In genomic region chr11:116073854-116074837, GRCh38 we compare ENCODE assay signal across 8 cellular contexts.
A peak's percentile ranks its signal among the peaks of the same experiment; 100 is the strongest.
DNase-seq lines count a peak whose midpoint lies in the region; ATAC-seq and TF ChIP-seq lines count a peak whose summit lies in the region.

No MANE protein-coding gene starts in this region.

- POLR2A ChIA-PET in activated CD4-positive, alpha-beta T cell treated with anti-CD3 and anti-CD28 coated beads for 36 hours (lab: Charles Lee), result no interaction called here

- CTCF ChIA-PET in activated CD4-positive, alpha-beta T cell treated with anti-CD3 and anti-CD28 coated beads for 36 hours (lab: Charles Lee), result interaction anchor here (1.1 kb wide), 2 partner anchors 9 to 10 kb away, joined by 3 read pairs; no protein-coding TSS in a partner anchor

- H3K4me1 Mint-ChIP-seq in activated CD4-positive, alpha-beta T cell treated with anti-CD3 and anti-CD28 coated beads for 36 hours, result no peaks in the 10 kb centered on the region
- H3K4me1 Mint-ChIP-seq in activated T-helper 17 cell treated with anti-CD3 and anti-CD28 coated beads, Interleukin-2, amount 50 U/mL, for 72 hours, result no peaks in the 10 kb centered on the region

- H3K4me3 ChIP-seq in foreskin fibroblast (ENCODE audit: low read depth in 1 of 2, low read length in 2 of 2), result no peak overlapping the region

- ATAC-seq in activated CD4-positive, alpha-beta T cell treated with anti-CD3 and anti-CD28 coated beads for 36 hours, result peak; percentile 33
- peak; percentile 90 for ATAC-seq in HG03442 (IDR thresholded peaks at IDR 0.05; ENCODE audit: unreplicated experiment)
- peak; percentile 47 for ATAC-seq in activated T-helper 17 cell treated with anti-CD3 and anti-CD28 coated beads, Interleukin-2, amount 50 U/mL, for 72 hours (replicated peaks)

- H3K27me3 Mint-ChIP-seq in activated CD4-positive, alpha-beta T cell treated with anti-CD3 and anti-CD28 coated beads for 36 hours, result peaks cover 4% of the 10 kb centered on the region
- peaks cover 14% of the 10 kb centered on the region for H3K27me3 Mint-ChIP-seq in activated T-helper 17 cell treated with anti-CD3 and anti-CD28 coated beads, Interleukin-2, amount 50 U/mL, for 72 hours

- TF ChIP-seq CTCF in foreskin fibroblast (IDR thresholded peaks at IDR 0.05; ENCODE audit: low read depth, low read length), result no peak

- peak; percentile 11 for DNase-seq in activated CD4-positive, alpha-beta T cell treated with anti-CD3 and anti-CD28 coated beads for 36 hours
- no peak for DNase-seq in activated CD4-positive, alpha-beta T cell treated with anti-CD3 and anti-CD28 coated beads for 1 hour
- DNase-seq in non-pigmented ciliary epithelial cell (ENCODE audit: low read depth) (peak; percentile 14), RPMI8226 (no peak), foreskin fibroblast (no peak), medulla oblongata (ENCODE audit: extremely low spot score) (no peak)

- no peak overlapping the region for H3K4me3 Mint-ChIP-seq in activated CD4-positive, alpha-beta T cell treated with anti-CD3 and anti-CD28 coated beads for 36 hours
- H3K4me3 Mint-ChIP-seq in activated T-helper 17 cell treated with anti-CD3 and anti-CD28 coated beads, Interleukin-2, amount 50 U/mL, for 72 hours, result no peak overlapping the region

- peaks cover 2% of the 10 kb centered on the region for H3K9me3 Mint-ChIP-seq in activated CD4-positive, alpha-beta T cell treated with anti-CD3 and anti-CD28 coated beads for 36 hours (ENCODE audit: low read depth)
- H3K9me3 Mint-ChIP-seq in activated T-helper 17 cell treated with anti-CD3 and anti-CD28 coated beads, Interleukin-2, amount 50 U/mL, for 72 hours, result peaks cover 9% of the 10 kb centered on the region

- intact Hi-C loops in activated CD4-positive, alpha-beta T cell treated with anti-CD3 and anti-CD28 coated beads for 36 hours (cut with DNase I, micrococcal nuclease), result loop anchor here in 1 of 2 experiments (10.0 kb wide), 1 partner anchor 749 kb away; no protein-coding TSS in a partner anchor

- H3K27ac Mint-ChIP-seq in activated CD4-positive, alpha-beta T cell treated with anti-CD3 and anti-CD28 coated beads for 36 hours, result no peak overlapping the region
- no peak overlapping the region for H3K27ac Mint-ChIP-seq in activated T-helper 17 cell treated with anti-CD3 and anti-CD28 coated beads, Interleukin-2, amount 50 U/mL, for 72 hours

- no peaks in the 10 kb centered on the region for H3K36me3 Mint-ChIP-seq in activated CD4-positive, alpha-beta T cell treated with anti-CD3 and anti-CD28 coated beads for 36 hours (ENCODE audit: low read depth)
- H3K36me3 Mint-ChIP-seq in activated T-helper 17 cell treated with anti-CD3 and anti-CD28 coated beads, Interleukin-2, amount 50 U/mL, for 72 hours (ENCODE audit: low read depth), result no peaks in the 10 kb centered on the region

Comparison
In these comparisons a context has a peak if more than half of its experiments do, and no peak if none do; other contexts are left out.
1. DNase-seq: peak in activated CD4-positive, alpha-beta T cell treated with anti-CD3 and anti-CD28 coated beads for 36 hours (single experiment) and non-pigmented ciliary epithelial cell (single experiment); none in activated CD4-positive, alpha-beta T cell treated with anti-CD3 and anti-CD28 coated beads for 1 hour (single experiment), RPMI8226 (single experiment), foreskin fibroblast (0 of 2) and medulla oblongata (single experiment).
2. ATAC-seq: peak in every context shown above with its lines; median percentile 90 in HG03442; 47 in activated T-helper 17 cell treated with anti-CD3 and anti-CD28 coated beads, Interleukin-2, amount 50 U/mL, for 72 hours; 33 in activated CD4-positive, alpha-beta T cell treated with anti-CD3 and anti-CD28 coated beads for 36 hours.